Comparison of ENCODE assay signal across 12 cellular contexts in the genomic region with DNA sequence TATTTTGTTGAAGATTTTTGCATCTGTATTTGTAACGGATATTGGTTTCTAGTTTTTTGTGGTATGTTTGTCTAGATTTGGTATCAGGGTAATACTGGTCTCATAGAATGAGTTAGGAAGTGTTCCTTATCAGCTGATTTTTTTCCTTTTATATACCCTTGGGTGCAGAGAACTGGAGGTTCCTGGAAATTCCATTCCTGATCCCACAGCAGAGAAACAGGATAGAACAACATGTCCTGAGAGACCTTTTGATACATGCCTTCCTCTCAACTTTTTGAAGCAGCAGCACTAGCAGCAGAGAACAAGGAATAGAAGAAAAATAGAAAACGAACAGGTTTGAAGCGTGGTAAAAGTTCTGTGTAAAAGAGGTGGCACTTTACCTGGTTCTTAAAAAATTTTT.
"Had no signal": no experiment of that assay in that cellular context is flagged by ENCODE, and none has a peak within 500 bp of the region (broad histone marks: within the 10 kb centered on the region; RNA-seq: fewer than 3 reads in every experiment).

No MANE protein-coding gene starts in this region.

- H3K27me3 ChIP-seq: thyroid gland had no signal

- H3K4me3 Mint-ChIP-seq: activated naive CD4-positive, alpha-beta T cell treated with anti-CD3 and anti-CD28 coated beads, Interleukin-2, amount 50 U/mL, for 24 hours; naive thymus-derived CD8-positive, alpha-beta T cell had no signal

- H3K4me1 ChIP-seq: prostate gland, thyroid gland had no signal

- ATAC-seq: naive thymus-derived CD8-positive, alpha-beta T cell; SK-N-SH treated with all-trans-retinoic acid at 6 μM for 48 hours had no signal

- H3K36me3 ChIP-seq: prostate gland had no signal

- H3K9me3 Mint-ChIP-seq: activated naive CD4-positive, alpha-beta T cell treated with anti-CD3 and anti-CD28 coated beads, Interleukin-2, amount 50 U/mL, for 24 hours; naive thymus-derived CD8-positive, alpha-beta T cell had no signal

- H3K4me3 ChIP-seq: lower lobe of right lung, prostate gland, thyroid gland had no signal

- DNase-seq: activated CD4-positive, alpha-beta T cell treated with anti-CD3 and anti-CD28 coated beads, Interleukin-2, amount 50 U/mL, for 1 hour; activated CD4-positive, CD25-positive, alpha-beta regulatory T cell; activated effector memory CD4-positive, alpha-beta T cell treated with Interleukin-2 at 50 U/mL for 16 hours; activated T-cell treated with anti-CD3 and anti-CD28 coated beads, Interleukin-2, amount 50 U/mL, for 1 hour; lower lobe of right lung; naive thymus-derived CD8-positive, alpha-beta T cell; nucleus accumbens; stimulated activated CD4-positive, alpha-beta T cell treated with anti-CD3 and anti-CD28 coated beads, Interleukin-4, amount 100 ng/mL, for 24 hours; thyroid gland had no signal

- H3K9me3 ChIP-seq: lower lobe of right lung, prostate gland, thyroid gland had no signal

- H3K27ac ChIP-seq: prostate gland, thyroid gland had no signal

- H3K27me3 Mint-ChIP-seq: activated naive CD4-positive, alpha-beta T cell treated with anti-CD3 and anti-CD28 coated beads, Interleukin-2, amount 50 U/mL, for 24 hours; naive thymus-derived CD8-positive, alpha-beta T cell had no signal
